25 cellular contexts compared by ENCODE assay signal in the genomic region with DNA sequence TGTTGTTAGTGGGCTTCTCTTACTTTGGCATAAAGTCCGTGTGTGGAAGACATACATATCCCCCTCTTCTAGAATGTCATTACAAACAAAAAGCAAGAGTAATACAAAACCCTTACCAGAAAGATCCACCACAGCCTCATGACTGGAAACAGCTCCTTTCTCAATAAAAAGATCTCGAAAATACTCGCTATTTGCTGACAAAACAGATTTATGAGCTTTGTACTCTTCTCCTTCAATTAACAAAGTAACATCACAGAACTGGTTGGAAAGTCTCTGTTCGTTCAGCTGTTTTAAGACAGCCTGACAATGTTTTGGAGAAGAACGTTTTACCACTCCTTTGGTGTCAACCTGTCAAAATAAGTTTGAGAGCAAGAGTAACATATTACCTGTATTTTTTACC.
"Had no signal": no experiment of that assay in that cellular context is flagged by ENCODE, and none has a peak within 500 bp of the region (broad histone marks: within the 10 kb centered on the region; RNA-seq: fewer than 3 reads in every experiment).

No MANE protein-coding gene starts in this region.

- H3K4me1 ChIP-seq: SJSA1 had no signal

- H3K9me3 Mint-ChIP-seq: activated CD4-positive, alpha-beta memory T cell treated with anti-CD3 and anti-CD28 coated beads, Interleukin-2, amount 10 ng/mL, durations not matched to agents 7 days and 5 days; activated CD4-positive, alpha-beta T cell treated with anti-CD3 and anti-CD28 coated beads, Interleukin-2, amount 10 ng/mL, durations not matched to agents 7 days and 5 days; activated naive CD4-positive, alpha-beta T cell treated with anti-CD3 and anti-CD28 coated beads, Interleukin-2, amount 50 U/mL, for 24 hours; brain; WTC11 had no signal

- H3K27me3 ChIP-seq: ascending aorta, Peyer's patch, SJSA1 had no signal

- H3K27me3 Mint-ChIP-seq: activated CD4-positive, alpha-beta memory T cell treated with anti-CD3 and anti-CD28 coated beads, Interleukin-2, amount 10 ng/mL, durations not matched to agents 7 days and 5 days; activated CD4-positive, alpha-beta T cell treated with anti-CD3 and anti-CD28 coated beads, Interleukin-2, amount 10 ng/mL, durations not matched to agents 7 days and 5 days; activated naive CD4-positive, alpha-beta T cell treated with anti-CD3 and anti-CD28 coated beads, Interleukin-2, amount 50 U/mL, for 24 hours had no signal

- ATAC-seq: SK-N-SH treated with all-trans-retinoic acid at 6 μM for 48 hours, WTC11 had no signal

- DNase-seq: activated CD4-positive, alpha-beta memory T cell treated with anti-CD3 and anti-CD28 coated beads, Interleukin-2, amount 10 ng/mL, durations not matched to agents 7 days and 5 days; activated CD4-positive, alpha-beta T cell treated with anti-CD3 and anti-CD28 coated beads, Interleukin-2, amount 10 ng/mL, durations not matched to agents 7 days and 5 days; activated CD4-positive, CD25-positive, alpha-beta regulatory T cell treated with anti-CD3 and anti-CD28 coated beads, Interleukin-2, amount 50 U/mL, for 72 hours; activated effector memory CD4-positive, alpha-beta T cell treated with Interleukin-2 at 50 U/mL for 16 hours; activated naive CD4-positive, alpha-beta T cell; activated T-cell treated with anti-CD3 and anti-CD28 coated beads, Interleukin-2, amount 50 U/mL, for 48 hours; amniotic stem cell; MM.1S; NCI-H1105; NCI-H1436; NCI-H1694 treated with DMSO at 0.1 percent for 48 hours; NCI-H2029 treated with DMSO at 0.1 percent for 48 hours; NCI-H510A treated with DMSO at 0.1 percent for 48 hours; NCI-H69; NK-92 treated with Interleukin-12 subunit alpha and Interleukin-12 subunit beta, amount 100 ng/mL, for 24 hours; Peyer's patch; SHP77; SW 1271; T-helper 9 cell had no signal

- H3K27ac Mint-ChIP-seq: activated CD4-positive, alpha-beta memory T cell treated with anti-CD3 and anti-CD28 coated beads, Interleukin-2, amount 10 ng/mL, durations not matched to agents 7 days and 5 days; activated CD4-positive, alpha-beta T cell treated with anti-CD3 and anti-CD28 coated beads, Interleukin-2, amount 10 ng/mL, durations not matched to agents 7 days and 5 days; activated naive CD4-positive, alpha-beta T cell treated with anti-CD3 and anti-CD28 coated beads, Interleukin-2, amount 50 U/mL, for 24 hours; WTC11 had no signal

- H3K4me3 Mint-ChIP-seq: activated CD4-positive, alpha-beta memory T cell treated with anti-CD3 and anti-CD28 coated beads, Interleukin-2, amount 10 ng/mL, durations not matched to agents 7 days and 5 days; activated CD4-positive, alpha-beta T cell treated with anti-CD3 and anti-CD28 coated beads, Interleukin-2, amount 10 ng/mL, durations not matched to agents 7 days and 5 days; activated naive CD4-positive, alpha-beta T cell treated with anti-CD3 and anti-CD28 coated beads, Interleukin-2, amount 50 U/mL, for 24 hours; brain; WTC11 had no signal

- H3K9me3 ChIP-seq: ascending aorta, Peyer's patch, SJSA1 had no signal

- H3K4me3 ChIP-seq: ascending aorta, Peyer's patch, SJSA1 had no signal

- H3K27ac ChIP-seq: ascending aorta, Peyer's patch, SJSA1 had no signal
